ENCODE assay signal across 22 cellular contexts in the genomic region with DNA sequence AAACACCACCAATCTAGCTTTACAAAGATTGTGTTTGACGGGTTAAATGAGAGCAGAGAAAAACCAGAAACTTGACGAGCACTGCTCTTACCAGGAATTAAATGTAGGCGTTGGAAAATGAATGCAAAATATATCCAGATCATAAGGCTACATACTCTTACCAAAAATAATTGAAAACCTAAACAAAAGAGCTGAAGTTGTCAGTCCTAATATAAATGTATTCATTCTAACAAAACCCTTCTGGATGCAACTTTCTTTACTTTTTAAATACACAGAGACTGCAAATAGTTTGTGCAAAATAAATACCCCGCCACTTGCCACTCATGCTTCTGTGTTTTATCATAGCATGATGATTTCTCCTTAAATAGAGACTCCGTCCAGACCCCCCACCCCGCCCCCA. TPM values are rescaled to one million over a fixed set of nuclear protein-coding genes. Genes with fewer than 3 reads are reported as not detected.
"Had no signal": no experiment of that assay in that cellular context is flagged by ENCODE, and none has a peak within 500 bp of the region (broad histone marks: within the 10 kb centered on the region; RNA-seq: fewer than 3 reads in every experiment).

No MANE protein-coding gene starts in this region.

- H3K4me1 Mint-ChIP-seq: central memory CD8-positive, alpha-beta T cell had no signal

- H3K4me3 Mint-ChIP-seq: activated CD4-positive, alpha-beta memory T cell treated with anti-CD3 and anti-CD28 coated beads, Interleukin-2, amount 10 ng/mL, durations not matched to agents 7 days and 5 days; activated CD4-positive, alpha-beta T cell treated with anti-CD3 and anti-CD28 coated beads, Interleukin-2, amount 10 ng/mL, durations not matched to agents 24 days and 14 days; activated naive CD4-positive, alpha-beta T cell treated with anti-CD3 and anti-CD28 coated beads, Interleukin-2, amount 10 ng/mL, durations not matched to agents 7 days and 5 days; central memory CD8-positive, alpha-beta T cell; mesothelial cell of epicardium; nephron; stimulated activated memory B cell treated with anti-CD40 and anti-IgM and Interleukin-4, amounts not matched to agents 10 μg/mL and 1 μg/mL and 100 μg/mL, for 72 hours; type B pancreatic cell had no signal

- DNase-seq: activated CD4-positive, alpha-beta memory T cell treated with anti-CD3 and anti-CD28 coated beads, Interleukin-2, amount 10 ng/mL, durations not matched to agents 7 days and 5 days; activated CD4-positive, alpha-beta T cell treated with anti-CD3 and anti-CD28 coated beads, Interleukin-2, amount 10 ng/mL, durations not matched to agents 24 days and 14 days; activated effector memory CD4-positive, alpha-beta T cell treated with anti-CD3 and anti-CD28 coated beads, Interleukin-2, amount 50 U/mL, for 16 hours; activated naive CD4-positive, alpha-beta T cell treated with anti-CD3 and anti-CD28 coated beads, Interleukin-2, amount 10 ng/mL, durations not matched to agents 7 days and 5 days; brain microvascular endothelial cell; colonic mucosa; ovary; right lobe of liver; small intestine; stimulated activated CD4-positive, alpha-beta T cell treated with anti-CD3 and anti-CD28 coated beads, Interleukin-15, amount 100 ng/mL, for 24 hours; stomach; SW 1271 had no signal

- H3K4me3 ChIP-seq: ascending aorta, colonic mucosa, ovary, right lobe of liver, stomach, vagina had no signal

- H3K9me3 ChIP-seq: ascending aorta, colonic mucosa, neutrophil, ovary, right lobe of liver, stomach, vagina had no signal

- H3K27ac Mint-ChIP-seq: activated CD4-positive, alpha-beta memory T cell treated with anti-CD3 and anti-CD28 coated beads, Interleukin-2, amount 10 ng/mL, durations not matched to agents 7 days and 5 days; activated CD4-positive, alpha-beta T cell treated with anti-CD3 and anti-CD28 coated beads, Interleukin-2, amount 10 ng/mL, durations not matched to agents 24 days and 14 days; activated naive CD4-positive, alpha-beta T cell treated with anti-CD3 and anti-CD28 coated beads, Interleukin-2, amount 10 ng/mL, durations not matched to agents 7 days and 5 days; mesothelial cell of epicardium; nephron; stimulated activated memory B cell treated with anti-CD40 and anti-IgM and Interleukin-4, amounts not matched to agents 10 μg/mL and 1 μg/mL and 100 μg/mL, for 72 hours; type B pancreatic cell had no signal

- H3K27me3 ChIP-seq: ascending aorta, brain microvascular endothelial cell, colonic mucosa, neutrophil, ovary, right lobe of liver, stomach, vagina had no signal

- ATAC-seq: activated CD4-positive, CD25-positive, alpha-beta regulatory T cell treated with anti-CD3 and anti-CD28 coated beads, Interleukin-2, amount 50 U/mL, for 24 hours; left lobe of liver; right lobe of liver; stimulated activated memory B cell treated with anti-CD40 and anti-IgM and Interleukin-4, amounts not matched to agents 10 μg/mL and 1 μg/mL and 100 μg/mL, for 72 hours had no signal

- H3K27ac ChIP-seq: ascending aorta, brain microvascular endothelial cell, colonic mucosa, neutrophil, ovary, right lobe of liver, stomach, vagina had no signal

- H3K36me3 ChIP-seq: ovary had no signal

- H3K9me3 Mint-ChIP-seq: activated CD4-positive, alpha-beta memory T cell treated with anti-CD3 and anti-CD28 coated beads, Interleukin-2, amount 10 ng/mL, durations not matched to agents 7 days and 5 days; activated CD4-positive, alpha-beta T cell treated with anti-CD3 and anti-CD28 coated beads, Interleukin-2, amount 10 ng/mL, durations not matched to agents 24 days and 14 days; activated naive CD4-positive, alpha-beta T cell treated with anti-CD3 and anti-CD28 coated beads, Interleukin-2, amount 10 ng/mL, durations not matched to agents 7 days and 5 days; central memory CD8-positive, alpha-beta T cell; mesothelial cell of epicardium; nephron; stimulated activated memory B cell treated with anti-CD40 and anti-IgM and Interleukin-4, amounts not matched to agents 10 μg/mL and 1 μg/mL and 100 μg/mL, for 72 hours; type B pancreatic cell had no signal

- H3K27me3 Mint-ChIP-seq: activated CD4-positive, alpha-beta memory T cell treated with anti-CD3 and anti-CD28 coated beads, Interleukin-2, amount 10 ng/mL, durations not matched to agents 7 days and 5 days; activated CD4-positive, alpha-beta T cell treated with anti-CD3 and anti-CD28 coated beads, Interleukin-2, amount 10 ng/mL, durations not matched to agents 24 days and 14 days; activated naive CD4-positive, alpha-beta T cell treated with anti-CD3 and anti-CD28 coated beads, Interleukin-2, amount 10 ng/mL, durations not matched to agents 7 days and 5 days; central memory CD8-positive, alpha-beta T cell; stimulated activated memory B cell treated with anti-CD40 and anti-IgM and Interleukin-4, amounts not matched to agents 10 μg/mL and 1 μg/mL and 100 μg/mL, for 72 hours; type B pancreatic cell had no signal

RNA-seq across cellular contexts. Expression of gene RAD9B, which starts 32.7 kb away (rescaled TPM):
- total RNA-seq: ascending aorta, vagina had no signal
